9 cellular contexts compared by ENCODE assay signal in genomic region chr1:64171797-64172281, GRCh38. TPM values are rescaled to one million over a fixed set of nuclear protein-coding genes. Genes with fewer than 3 reads are reported as not detected.
A peak's percentile ranks its signal among the peaks of the same experiment; 100 is the strongest.
DNase-seq lines count a peak whose midpoint lies in the region; ATAC-seq, FAIRE-seq and TF ChIP-seq lines count a peak whose summit lies in the region.
"Had no signal": no experiment of that assay in that cellular context is flagged by ENCODE, and none has a peak within 500 bp of the region (broad histone marks: within the 10 kb centered on the region; RNA-seq: fewer than 3 reads in every experiment).

No MANE protein-coding gene starts in this region.

- H3K4me3 ChIP-seq in NB4 (ENCODE audit: low read depth, low read length) (no peak overlapping the region), endothelial cell of umbilical vein (replicated peaks in 1 of 3; ENCODE audit: insufficient read depth in 1 of 3, low read depth in 1 of 3, low read length in 3 of 3) (no peak overlapping the region), transverse colon (no peak overlapping the region)

- no peaks in the 10 kb centered on the region for H4K20me1 ChIP-seq in endothelial cell of umbilical vein (replicated peaks; ENCODE audit: control insufficient read depth, extremely low read depth, insufficient read depth, low read length)

- DNase-seq in NB4 (ENCODE audit: low read depth) (peak; percentile 86), endothelial cell of umbilical vein (ENCODE audit: low read depth, low spot score) (peak; percentile 38), germinal center (ENCODE audit: low spot score) (no peak), posterior cingulate gyrus (no peak), activated gamma-delta T cell treated with Interleukin-2 at 50 U/mL for 16 hours (no peak), transverse colon (no peak)

- 21 to 35% methylated on average over 3 of the region's 3 CpGs for WGBS in transverse colon (ENCODE audit: low coverage in 1 of 2), 2 donors

- peak overlapping the region; percentile 36 for H2AFZ ChIP-seq in endothelial cell of umbilical vein (ENCODE audit: low read depth, low read length)

- no peaks in the 10 kb centered on the region for H3K79me2 ChIP-seq in endothelial cell of umbilical vein (ENCODE audit: control insufficient read depth, insufficient read depth, low read length)

- peak overlapping the region; percentile 63 for H3K4me2 ChIP-seq in endothelial cell of umbilical vein (ENCODE audit: insufficient read depth, low read length)

- intact Hi-C loops in endothelial cell of umbilical vein (cut with micrococcal nuclease) (loop anchor here (5.0 kb wide), 1 partner anchor 70 kb away; no protein-coding TSS in a partner anchor), posterior cingulate gyrus (cut with DNase I) (no loop called here), transverse colon (cut with DNase I; ENCODE audit: low total_unique reads) (loop anchor here (2.0 kb wide), 1 partner anchor 65 kb away; no protein-coding TSS in a partner anchor)

- TF ChIP-seq CTCF in NB4 (IDR thresholded peaks at IDR 0.05; ENCODE audit: low read depth, low read length), result no peak
- no peak for TF ChIP-seq CTCF in endothelial cell of umbilical vein (IDR thresholded peaks at IDR 0.05; ENCODE audit: extremely low read depth in 1 of 2, insufficient read depth in 1 of 2, low read depth in 1 of 2, low read length in 2 of 2)
- no peak for TF ChIP-seq CTCF in transverse colon (IDR thresholded peaks at IDR 0.05)

- FAIRE-seq in endothelial cell of umbilical vein (lab: Jason Lieb, UNC), result peak; percentile 33

- H3K9me1 ChIP-seq in endothelial cell of umbilical vein (replicated peaks; ENCODE audit: control insufficient read depth, extremely low read depth, insufficient read depth, low read length), result no peaks in the 10 kb centered on the region

- H3K27me3 ChIP-seq in endothelial cell of umbilical vein (ENCODE audit: control insufficient read depth in 2 of 2, insufficient read depth in 2 of 2, low read length in 2 of 2), result no peaks in the 10 kb centered on the region
- H3K27me3 ChIP-seq in transverse colon, result no peaks in the 10 kb centered on the region

- H3K27ac ChIP-seq in endothelial cell of umbilical vein (ENCODE audit: insufficient read depth, low read depth, low read length) (no peak overlapping the region), transverse colon (peak overlapping the region in 2 of 4 donors; percentile 8 to 14)

- dilution Hi-C loops in endothelial cell of umbilical vein (cut with MboI; ENCODE audit: extremely low pct_ligation_motif_present, low sequenced_read_pairs), result no loop called here

- H3K36me3 ChIP-seq in endothelial cell of umbilical vein (ENCODE audit: control insufficient read depth in 2 of 2, extremely low read depth in 1 of 2, insufficient read depth in 2 of 2, low read length in 2 of 2) (no peaks in the 10 kb centered on the region), transverse colon (no peaks in the 10 kb centered on the region)

- H3K9ac ChIP-seq in endothelial cell of umbilical vein (replicated peaks; ENCODE audit: extremely low read depth, insufficient read depth, low read length), result no peak overlapping the region

- in situ Hi-C loops in transverse colon (cut with MboI; ENCODE audit: low pct_ligation_motif_present in 1 of 4, low pct_unique_long_range_greater_than_20kb in 1 of 4, low sequenced_read_pairs in 3 of 4), result no loop called here

- CTCF ChIA-PET in endothelial cell of umbilical vein (lab: Charles Lee), result interaction anchor here (1.1 to 1.6 kb wide), 3 partner anchors 34 to 498 kb away, joined by 3 to 6 read pairs (median 4); no protein-coding TSS in a partner anchor

- POLR2A ChIA-PET in endothelial cell of umbilical vein (lab: Charles Lee), result no interaction called here

- TF ChIP-seq POLR2A in NB4 (IDR thresholded peaks at IDR 0.05; ENCODE audit: extremely low read depth, insufficient read length) (no peak), endothelial cell of umbilical vein (IDR thresholded peaks at IDR 0.05; ENCODE audit: low read depth, low read length) (no peak), transverse colon (IDR thresholded peaks at IDR 0.05) (no peak)

- TF ChIP-seq EP300 in transverse colon (IDR thresholded peaks at IDR 0.05; ENCODE audit: low read depth), result no peak

- no TSS peak for BruUV-seq in endothelial cell of umbilical vein (replicated peaks; lab: Mats Ljungman, UMichigan)

- ATAC-seq in GM18517 (IDR thresholded peaks at IDR 0.05; ENCODE audit: unreplicated experiment), result peak; percentile 81
- ATAC-seq in HG02623 (IDR thresholded peaks at IDR 0.05; ENCODE audit: unreplicated experiment), result peak; percentile 72

- H3K9me3 ChIP-seq in endothelial cell of umbilical vein (replicated peaks; ENCODE audit: control insufficient read depth, insufficient read depth, low read length), result no peaks in the 10 kb centered on the region
- no peaks in the 10 kb centered on the region for H3K9me3 ChIP-seq in transverse colon

- H3K4me1 ChIP-seq in endothelial cell of umbilical vein (ENCODE audit: control insufficient read depth, extremely low read depth, insufficient read depth, low read length), result peaks cover 14% of the 10 kb centered on the region
- peaks cover 0 to 22% (median 13%) of the 10 kb centered on the region in 4 donors for H3K4me1 ChIP-seq in transverse colon

TF ChIP-seq in endothelial cell of umbilical vein, 7 proteins besides CTCF, POLR2A, EP300 and RAD21:
- TF ChIP-seq MYC (IDR thresholded peaks at IDR 0.05; ENCODE audit: low read depth, low read length), result no peak
- no peak for TF ChIP-seq POLR2AphosphoS5 (IDR thresholded peaks at IDR 0.05; ENCODE audit: insufficient read depth, low read depth, low read length)
- TF ChIP-seq GATA2 (IDR thresholded peaks at IDR 0.05; ENCODE audit: insufficient read depth, insufficient read length, low read depth, low read length), result peak; percentile 58

RNA-seq across cellular contexts. Expression of gene UBE2U, which starts 31.6 kb away (rescaled TPM):
- total RNA-seq in endothelial cell of umbilical vein (not detected in 2 replicates), transverse colon (not detected)
- polyA plus RNA-seq in endothelial cell of umbilical vein, result not detected in 2 replicates
- not detected in 2 replicates for polyA plus RNA-seq in endothelial cell of umbilical vein (2011; cell fraction: cytosol; rRNA removed)
- polyA plus RNA-seq in endothelial cell of umbilical vein (2011; cell fraction: nucleus; rRNA removed), result not detected in 2 replicates
- polyA plus RNA-seq in endothelial cell of umbilical vein (2012), result not detected in 2 replicates
- polyA minus RNA-seq in endothelial cell of umbilical vein, result not detected in 2 replicates
- not detected for polyA minus RNA-seq in endothelial cell of umbilical vein (2011; cell fraction: cytosol; rRNA and poly(A)+ RNA removed)
- polyA minus RNA-seq in endothelial cell of umbilical vein (2011; cell fraction: nucleus; rRNA and poly(A)+ RNA removed), result not detected in 2 replicates
- total RNA-seq: T-helper 2 cell treated with Interferon-gamma antibody and Interleukin-4, amounts not matched to agents 100 ng/mL and 5 ng/mL, for 36 hours had no signal

Comparison
In these comparisons a context has a peak if more than half of its experiments do, and no peak if none do; other contexts are left out.
1. DNase-seq: peak in NB4 (single experiment) and endothelial cell of umbilical vein (single experiment); none in germinal center (single experiment), posterior cingulate gyrus (0 of 10), activated gamma-delta T cell treated with Interleukin-2 at 50 U/mL for 16 hours (single experiment) and transverse colon (single experiment).